18 cellular contexts compared by ENCODE assay signal in the genomic region with DNA sequence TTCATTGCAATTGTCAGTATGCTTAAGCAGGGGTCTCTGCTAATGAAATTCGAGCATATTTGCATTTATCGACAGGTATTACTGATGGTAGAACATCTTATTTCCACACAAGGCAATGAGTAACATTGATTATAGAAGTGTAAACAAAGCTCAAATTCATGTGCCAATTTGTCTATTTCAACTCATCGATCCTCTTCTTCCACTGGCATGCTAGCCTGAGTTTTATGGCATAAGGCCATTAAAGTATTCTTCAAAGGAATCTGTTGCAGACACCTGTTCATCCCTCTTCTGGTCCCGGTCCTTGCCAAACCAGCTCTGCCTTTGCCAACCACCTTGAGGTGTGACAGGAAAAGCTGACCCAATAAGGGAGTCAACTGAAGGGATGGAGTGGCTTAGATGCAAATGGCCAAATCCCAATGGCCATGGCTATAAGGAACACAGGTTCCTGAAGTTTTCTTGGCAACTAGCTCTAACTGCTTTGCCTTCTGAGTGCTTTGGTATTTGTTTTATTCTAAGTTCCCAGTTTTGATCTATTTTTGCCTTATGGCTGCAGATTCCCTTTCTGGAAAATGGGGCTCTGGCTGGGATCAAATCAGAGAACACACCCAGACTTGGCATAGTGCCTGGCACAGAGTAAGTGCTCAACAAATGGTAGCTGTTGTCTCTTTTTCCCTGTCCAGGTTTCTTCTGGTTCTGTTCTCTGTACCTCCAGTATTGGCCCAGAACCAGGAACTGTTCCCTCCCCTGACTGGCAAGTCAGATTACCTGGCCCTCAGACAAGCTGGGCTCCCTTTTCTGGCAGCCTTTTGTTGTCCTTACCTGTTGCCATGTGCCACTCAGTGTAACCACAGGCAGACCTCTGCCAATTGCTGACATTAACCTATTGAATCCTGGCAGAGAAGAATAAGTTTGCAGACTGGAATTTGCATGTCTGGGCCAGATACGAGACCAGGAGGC.
DNase-seq lines count a peak whose midpoint lies in the region; ATAC-seq, FAIRE-seq and TF ChIP-seq lines count a peak whose summit lies in the region.
"Had no signal": no experiment of that assay in that cellular context is flagged by ENCODE, and none has a peak within 500 bp of the region (broad histone marks: within the 10 kb centered on the region; RNA-seq: fewer than 3 reads in every experiment).

No MANE protein-coding gene starts in this region.

- peak; percentile 55 for FAIRE-seq in bronchial epithelial cell (lab: Jason Lieb, UNC)
- FAIRE-seq: urothelium cell line had no signal

- H3K9me3 ChIP-seq in prostate gland, result no peaks in the 10 kb centered on the region
- H3K9me3 ChIP-seq: mucosa of descending colon had no signal

- no peak for TF ChIP-seq CTCF in bronchial epithelial cell (IDR thresholded peaks at IDR 0.05; ENCODE audit: insufficient read depth, low read length, severe bottlenecking)
- no peak for TF ChIP-seq CTCF in prostate gland (IDR thresholded peaks at IDR 0.05)
- TF ChIP-seq CTCF in brain microvascular endothelial cell (IDR thresholded peaks at IDR 0.05; ENCODE audit: low read depth, low read length, missing control alignments), result no peak

- no peaks in the 10 kb centered on the region for H3K4me1 ChIP-seq in prostate gland (replicated peaks)

- peak; percentile 49 for ATAC-seq in Right ventricle myocardium inferior
- ATAC-seq in GM19351 (IDR thresholded peaks at IDR 0.05; ENCODE audit: unreplicated experiment), result no peak
- ATAC-seq: mucosa of descending colon had no signal

- intact Hi-C loops in Right ventricle myocardium inferior (cut with DNase I) (no loop called here), cardiac septum (cut with DNase I) (no loop called here), prostate gland (cut with DNase I) (no loop called here)

- no peak overlapping the region for H3K27ac ChIP-seq in prostate gland
- H3K27ac ChIP-seq in brain microvascular endothelial cell, result no peak overlapping the region
- H3K27ac ChIP-seq: HL-60 had no signal

- H3K27me3 ChIP-seq in bronchial epithelial cell (ENCODE audit: control insufficient read depth, insufficient read depth, low read length), result no peaks in the 10 kb centered on the region
- no peaks in the 10 kb centered on the region for H3K27me3 ChIP-seq in prostate gland (replicated peaks; ENCODE audit: insufficient read depth)
- H3K27me3 ChIP-seq in brain microvascular endothelial cell (replicated peaks), result no peaks in the 10 kb centered on the region

- in situ Hi-C loops in brain microvascular endothelial cell (cut with HindIII; ENCODE audit: low pct_ligation_motif_present, low sequenced_read_pairs), result loop anchor here (25.0 kb wide), 1 partner anchor 259 kb away; no protein-coding TSS in a partner anchor

- H3K4me3 ChIP-seq in bronchial epithelial cell (ENCODE audit: low read depth, low read length) (no peak overlapping the region), prostate gland (no peak overlapping the region), brain microvascular endothelial cell (ENCODE audit: low read depth, low read length) (no peak overlapping the region)
- H3K4me3 ChIP-seq: mucosa of descending colon had no signal

- H3K36me3 ChIP-seq in bronchial epithelial cell (ENCODE audit: control insufficient read depth, insufficient read depth, low read length) (no peaks in the 10 kb centered on the region), prostate gland (no peaks in the 10 kb centered on the region), brain microvascular endothelial cell (replicated peaks) (no peaks in the 10 kb centered on the region)

- TF ChIP-seq POLR2A in prostate gland (IDR thresholded peaks at IDR 0.05), result no peak

- 33% methylated on average over 5 of the region's 5 CpGs for WGBS in prostate gland

- DNase-seq in Right ventricle myocardium inferior (ENCODE audit: missing footprints) (no peak), cardiac septum (ENCODE audit: low spot score) (no peak), NCI-H2196 (lab: John Stamatoyannopoulos, UW; ENCODE audit: unreplicated experiment) (peak; percentile 67), bronchial epithelial cell (ENCODE audit: low read depth) (peak; percentile 42), prostate gland (ENCODE audit: low spot score) (peak; percentile 82), NCI-H446 treated with DMSO at 0.1 percent for 48 hours (lab: John Stamatoyannopoulos, UW) (no peak), brain microvascular endothelial cell (no peak)
- DNase-seq: activated CD4-positive, alpha-beta T cell treated with anti-CD3 and anti-CD28 coated beads, Interleukin-2, amount 50 U/mL, for 48 hours; activated CD4-positive, CD25-positive, alpha-beta regulatory T cell; activated CD8-positive, alpha-beta memory T cell treated with anti-CD3 and anti-CD28 coated beads, Interleukin-2, amount 50 U/mL, for 48 hours; activated naive CD8-positive, alpha-beta T cell treated with anti-CD3 and anti-CD28 coated beads for 36 hours; cortex of kidney; mucosa of descending colon; NCI-H2171; posterior cingulate gyrus had no signal

Comparison
In these comparisons a context has a peak if more than half of its experiments do, and no peak if none do; other contexts are left out.
1. DNase-seq: peak in NCI-H2196 (single experiment), bronchial epithelial cell (single experiment) and prostate gland (single experiment); none in Right ventricle myocardium inferior (single experiment), cardiac septum (single experiment), NCI-H446 treated with DMSO at 0.1 percent for 48 hours (single experiment) and brain microvascular endothelial cell (single experiment).